23 cellular contexts compared by ENCODE assay signal in genomic region chr9:99533421-99533820, GRCh38.
"Had no signal": no experiment of that assay in that cellular context is flagged by ENCODE, and none has a peak within 500 bp of the region (broad histone marks: within the 10 kb centered on the region; RNA-seq: fewer than 3 reads in every experiment).

No MANE protein-coding gene starts in this region.

- H3K36me3 ChIP-seq: gastrocnemius medialis, lower lobe of right lung, neutrophil, pancreas, right lobe of liver, thoracic aorta, tibial nerve, upper lobe of left lung had no signal

- H3K27ac ChIP-seq: dorsolateral prefrontal cortex, epithelial cell of prostate, gastrocnemius medialis, lower lobe of right lung, neutrophil, pancreas, right lobe of liver, thoracic aorta, tibial nerve, upper lobe of left lung had no signal

- H3K9me3 Mint-ChIP-seq: natural killer cell; stimulated activated naive CD8-positive, alpha-beta T cell treated with anti-CD3 and anti-CD28 coated beads, Interleukin-15, Interleukin-2, amounts not matched to agents 100 ng/mL and 50 ng/mL, for 24 hours had no signal

- H3K4me1 ChIP-seq: gastrocnemius medialis, lower lobe of right lung, pancreas, right lobe of liver, tibial nerve, upper lobe of left lung had no signal

- H3K36me3 Mint-ChIP-seq: natural killer cell had no signal

- H3K27me3 ChIP-seq: dorsolateral prefrontal cortex, gastrocnemius medialis, neutrophil, pancreas, right lobe of liver, tibial nerve, upper lobe of left lung had no signal

- DNase-seq: dorsolateral prefrontal cortex; effector CD8-positive, alpha-beta T cell; endodermal cell; foreskin fibroblast; gastrocnemius medialis; head of caudate nucleus; left ventricle myocardium superior; lower lobe of right lung; natural killer cell; pancreas; retina; right lobe of liver; small intestine; stimulated activated CD4-positive, alpha-beta T cell treated with anti-CD3 and anti-CD28 coated beads, Interleukin-15, amount 100 ng/mL, for 24 hours; stimulated activated CD4-positive, alpha-beta T cell treated with anti-CD3 and anti-CD28 coated beads, Interleukin-2, amount 100 ng/mL, for 48 hours; stimulated activated naive B cell treated with anti-CD40 and anti-IgM and Interleukin-4, amounts not matched to agents 10 μg/mL and 1 μg/mL and 100 μg/mL, for 72 hours; upper lobe of left lung had no signal

- H3K9me3 ChIP-seq: gastrocnemius medialis, lower lobe of right lung, neutrophil, pancreas, right lobe of liver, thoracic aorta, tibial nerve, upper lobe of left lung had no signal

- H3K4me3 Mint-ChIP-seq: endodermal cell; natural killer cell; stimulated activated naive B cell treated with anti-CD40 and anti-IgM and Interleukin-4, amounts not matched to agents 10 μg/mL and 1 μg/mL and 100 μg/mL, for 72 hours; stimulated activated naive CD8-positive, alpha-beta T cell treated with anti-CD3 and anti-CD28 coated beads, Interleukin-15, Interleukin-2, amounts not matched to agents 100 ng/mL and 50 ng/mL, for 24 hours had no signal

- H3K4me1 Mint-ChIP-seq: endodermal cell, natural killer cell had no signal

- ATAC-seq: esophagus mucosa; gastrocnemius medialis; left ventricle myocardium superior; lower lobe of right lung; natural killer cell; pancreas; right lobe of liver; stimulated activated naive B cell treated with anti-CD40 and anti-IgM and Interleukin-4, amounts not matched to agents 10 μg/mL and 1 μg/mL and 100 μg/mL, for 72 hours had no signal

- H3K27me3 Mint-ChIP-seq: stimulated activated naive B cell treated with anti-CD40 and anti-IgM and Interleukin-4, amounts not matched to agents 10 μg/mL and 1 μg/mL and 100 μg/mL, for 72 hours had no signal

- H3K4me3 ChIP-seq: dorsolateral prefrontal cortex, gastrocnemius medialis, lower lobe of right lung, pancreas, right lobe of liver, thoracic aorta, tibial nerve, upper lobe of left lung had no signal

- H3K27ac Mint-ChIP-seq: endodermal cell; natural killer cell; stimulated activated naive B cell treated with anti-CD40 and anti-IgM and Interleukin-4, amounts not matched to agents 10 μg/mL and 1 μg/mL and 100 μg/mL, for 72 hours; stimulated activated naive CD8-positive, alpha-beta T cell treated with anti-CD3 and anti-CD28 coated beads, Interleukin-15, Interleukin-2, amounts not matched to agents 100 ng/mL and 50 ng/mL, for 24 hours had no signal
